In genomic region chr2:47269316-47270232, GRCh38 we compare ENCODE assay signal across 10 cellular contexts.
DNase-seq lines count a peak whose midpoint lies in the region; ATAC-seq and TF ChIP-seq lines count a peak whose summit lies in the region.
"Had no signal": no experiment of that assay in that cellular context is flagged by ENCODE, and none has a peak within 500 bp of the region (broad histone marks: within the 10 kb centered on the region; RNA-seq: fewer than 3 reads in every experiment).

No MANE protein-coding gene starts in this region.

- peak overlapping the region; percentile 98 for H3K27ac ChIP-seq in epithelial cell of prostate

- no peaks in the 10 kb centered on the region for H3K36me3 Mint-ChIP-seq in neural crest cell (ENCODE audit: low read depth)

- no peak for TF ChIP-seq CTCF in neural crest cell (conservative IDR thresholded peaks at IDR 0.05)

- peak overlapping the region; percentile 28 for H3K27ac Mint-ChIP-seq in neural crest cell (ENCODE audit: unreplicated experiment)

- H3K9me3 Mint-ChIP-seq in neural crest cell = no peaks in the 10 kb centered on the region

- no peak for ATAC-seq in GM18520 (IDR thresholded peaks at IDR 0.05; ENCODE audit: unreplicated experiment)

- H3K4me3 Mint-ChIP-seq in neural crest cell = no peak overlapping the region

- peaks cover 28% of the 10 kb centered on the region for H3K4me1 Mint-ChIP-seq in neural crest cell

- H3K27me3 Mint-ChIP-seq in neural crest cell (ENCODE audit: low read depth) = no peaks in the 10 kb centered on the region

- peak; percentile 94 for DNase-seq in AG08395 (ENCODE audit: low spot score)
- DNase-seq in NCI-H460 (ENCODE audit: extremely low read depth, low read depth) = peak; percentile 81
- peak; percentile 98 for DNase-seq in epithelial cell of prostate (ENCODE audit: low read depth, low spot score)
- DNase-seq in neural crest cell (ENCODE audit: low read depth, low spot score) = no peak
- DNase-seq in SK-N-DZ (ENCODE audit: low spot score) = no peak
- no peak for DNase-seq in T-helper 1 cell
- DNase-seq in activated naive CD4-positive, alpha-beta T cell treated with anti-CD3 and anti-CD28 coated beads, Interleukin-2, amount 50 U/mL, for 16 hours = no peak
- DNase-seq: DMS79, NCI-H526 treated with DMSO at 0.1 percent for 48 hours had no signal

Comparison
In these comparisons a context has a peak if more than half of its experiments do, and no peak if none do; other contexts are left out.
1. DNase-seq: peak in AG08395 (single experiment), NCI-H460 (single experiment) and epithelial cell of prostate (single experiment); none in neural crest cell (single experiment), SK-N-DZ (single experiment), T-helper 1 cell (0 of 5) and activated naive CD4-positive, alpha-beta T cell treated with anti-CD3 and anti-CD28 coated beads, Interleukin-2, amount 50 U/mL, for 16 hours (single experiment).